10 cellular contexts compared by ENCODE assay signal in the genomic region with DNA sequence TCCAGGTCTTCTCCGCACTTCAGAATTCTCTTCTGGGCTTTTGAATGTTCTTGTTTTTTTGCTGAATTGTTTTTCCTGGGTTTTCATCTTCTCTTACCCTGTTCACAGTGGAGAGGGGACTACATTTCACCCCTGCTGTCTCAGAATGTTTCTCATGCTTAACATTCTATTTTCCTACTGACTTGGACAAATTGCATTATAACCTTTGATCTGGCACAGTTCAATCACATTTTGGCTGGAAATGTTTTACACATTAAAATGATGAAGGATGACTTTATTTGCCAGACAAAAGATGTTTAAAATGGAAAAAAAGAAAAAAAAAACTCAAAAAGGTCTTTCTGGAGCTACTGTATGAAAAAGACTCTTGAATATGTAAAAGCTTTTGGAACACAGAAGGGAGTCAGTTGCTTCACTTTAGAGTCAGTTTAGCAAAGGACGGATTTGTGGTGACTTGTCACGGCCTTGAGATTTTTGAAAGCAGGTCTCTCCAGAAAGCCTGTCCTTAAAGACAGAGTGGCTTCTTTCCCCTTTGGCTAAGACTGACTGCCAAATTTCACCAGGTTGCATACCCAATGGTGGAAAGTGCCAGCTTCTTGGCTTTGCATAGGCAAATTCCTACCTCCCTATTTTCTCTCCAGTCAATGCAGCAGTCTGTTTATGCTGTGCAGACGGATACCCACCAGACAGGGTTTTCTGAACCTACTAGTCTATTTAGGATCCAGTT.
DNase-seq lines count a peak whose midpoint lies in the region; ATAC-seq and TF ChIP-seq lines count a peak whose summit lies in the region.
"Had no signal": no experiment of that assay in that cellular context is flagged by ENCODE, and none has a peak within 500 bp of the region (broad histone marks: within the 10 kb centered on the region; RNA-seq: fewer than 3 reads in every experiment).

No MANE protein-coding gene starts in this region.

- DNase-seq in activated T-cell treated with anti-CD3 and anti-CD28 coated beads, Interleukin-2, amount 50 U/mL, for 4 hours = no peak
- no peak for DNase-seq in activated T-cell treated with anti-CD3 and anti-CD28 coated beads, Interleukin-2, amount 50 U/mL, for 1 hour
- DNase-seq in ascending aorta (ENCODE audit: low spot score in 2 of 2) (no peak), lower lobe of right lung (no peak), tibial artery (no peak), medulla oblongata (ENCODE audit: extremely low spot score) (no peak)
- no peak for DNase-seq in activated effector memory CD4-positive, alpha-beta T cell treated with anti-CD3 and anti-CD28 coated beads, Interleukin-2, amount 50 U/mL, for 16 hours
- DNase-seq: activated CD4-positive, alpha-beta T cell treated with anti-CD3 and anti-CD28 coated beads, Interleukin-2, amount 50 U/mL, for 4 hours; glutamatergic neuron had no signal

- H3K27ac ChIP-seq in ascending aorta (peak overlapping the region; percentile 76 to 85), lower lobe of right lung (peak overlapping the region; percentile 73), tibial artery (peak overlapping the region; percentile 47 to 72)

- intact Hi-C loops in ascending aorta (cut with DNase I) = no loop called here
- intact Hi-C loops in lower lobe of right lung (cut with DNase I) = no loop called here
- intact Hi-C loops in tibial artery (cut with DNase I; ENCODE audit: low total_unique reads) = loop anchor here (10.0 kb wide), 1 partner anchor 403 kb away; a partner anchor contains a TSS

- H3K27me3 ChIP-seq in ascending aorta (no peaks in the 10 kb centered on the region), lower lobe of right lung (ENCODE audit: low read depth) (no peaks in the 10 kb centered on the region), tibial artery (no peaks in the 10 kb centered on the region)

- H3K4me3 Mint-ChIP-seq in activated T-cell treated with anti-CD3 and anti-CD28 coated beads, Interleukin-2, amount 50 U/mL, for 4 hours = peak overlapping the region; percentile 63

- no peak for ATAC-seq in activated T-cell treated with anti-CD3 and anti-CD28 coated beads, Interleukin-2, amount 50 U/mL, for 4 hours
- ATAC-seq in lower lobe of right lung = no peak
- no peak for ATAC-seq in HG02763 (IDR thresholded peaks at IDR 0.05; ENCODE audit: unreplicated experiment)

- no peaks in the 10 kb centered on the region for H3K36me3 ChIP-seq in ascending aorta
- H3K36me3 ChIP-seq in lower lobe of right lung = no peaks in the 10 kb centered on the region
- no peaks in the 10 kb centered on the region for H3K36me3 ChIP-seq in tibial artery

- no peaks in the 10 kb centered on the region for H3K9me3 Mint-ChIP-seq in activated T-cell treated with anti-CD3 and anti-CD28 coated beads, Interleukin-2, amount 50 U/mL, for 4 hours

- H3K9me3 ChIP-seq in ascending aorta (no peaks in the 10 kb centered on the region), lower lobe of right lung (no peaks in the 10 kb centered on the region), tibial artery (no peaks in the 10 kb centered on the region)

- peaks cover 87% of the 10 kb centered on the region for H3K4me1 Mint-ChIP-seq in activated T-cell treated with anti-CD3 and anti-CD28 coated beads, Interleukin-2, amount 50 U/mL, for 4 hours (ENCODE audit: low read depth)

- TF ChIP-seq CTCF in ascending aorta (IDR thresholded peaks at IDR 0.05) (no peak), lower lobe of right lung (IDR thresholded peaks at IDR 0.05) (no peak), tibial artery (IDR thresholded peaks at IDR 0.05) (no peak)

- no peak overlapping the region for H3K4me3 ChIP-seq in ascending aorta
- no peak overlapping the region for H3K4me3 ChIP-seq in lower lobe of right lung
- no peak overlapping the region for H3K4me3 ChIP-seq in tibial artery

- peaks cover 6 to 29% of the 10 kb centered on the region in 2 donors for H3K4me1 ChIP-seq in ascending aorta
- H3K4me1 ChIP-seq in lower lobe of right lung = peaks cover 67% of the 10 kb centered on the region
- H3K4me1 ChIP-seq in tibial artery = peaks cover 0 to 45% (median 34%) of the 10 kb centered on the region in 4 donors

- H3K36me3 Mint-ChIP-seq in activated T-cell treated with anti-CD3 and anti-CD28 coated beads, Interleukin-2, amount 50 U/mL, for 4 hours (ENCODE audit: insufficient read depth) = no peaks in the 10 kb centered on the region

- H3K27me3 Mint-ChIP-seq in activated T-cell treated with anti-CD3 and anti-CD28 coated beads, Interleukin-2, amount 50 U/mL, for 4 hours (ENCODE audit: low read depth) = no peaks in the 10 kb centered on the region
